In the genomic region with DNA sequence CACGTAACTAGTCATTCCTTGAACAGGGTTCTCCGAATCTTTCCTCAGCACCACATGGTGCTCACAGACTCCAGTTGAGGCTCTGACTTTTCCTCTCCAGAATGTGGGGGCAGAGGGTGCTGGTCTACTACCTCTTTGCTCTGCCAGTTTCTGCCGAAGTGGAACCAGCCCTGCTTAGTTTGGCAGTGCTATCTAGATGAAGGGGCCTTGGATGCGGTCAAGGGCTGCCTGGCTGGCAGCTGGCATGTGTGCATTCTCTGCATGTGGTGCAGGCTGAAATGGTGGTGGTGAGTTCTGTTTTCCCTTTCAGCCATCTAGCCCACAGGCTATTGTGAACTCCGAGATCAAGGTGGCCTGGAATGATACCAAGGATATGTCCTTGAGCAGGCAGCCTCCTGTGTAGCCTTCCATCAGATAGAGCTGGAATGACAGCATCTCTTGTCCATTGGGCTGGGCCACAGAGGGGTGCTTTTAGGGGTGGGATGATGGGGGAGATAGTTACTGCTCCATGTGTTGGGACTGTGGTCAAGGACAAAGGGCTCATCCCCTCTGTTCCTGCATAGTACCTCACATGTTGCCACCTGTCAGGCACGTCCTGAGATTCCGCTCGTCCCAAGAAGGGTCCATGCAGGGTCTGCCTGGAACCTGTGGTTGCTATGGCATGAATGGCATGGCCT, we compare ENCODE assay signal across 8 cellular contexts. TPM values are rescaled to one million over a fixed set of nuclear protein-coding genes. Genes with fewer than 3 reads are reported as not detected.
DNase-seq lines count a peak whose midpoint lies in the region; ATAC-seq and TF ChIP-seq lines count a peak whose summit lies in the region.

No MANE protein-coding gene starts in this region.

- H3K27me3 Mint-ChIP-seq in naive thymus-derived CD8-positive, alpha-beta T cell = no peaks in the 10 kb centered on the region

- no peak for TF ChIP-seq POLR2A in GM18505 (IDR thresholded peaks at IDR 0.05; ENCODE audit: borderline replicate concordance, extremely low read depth, insufficient read depth, insufficient read length)

- peaks cover 54% of the 10 kb centered on the region for H3K79me2 ChIP-seq in Karpas-422 (ENCODE audit: low read length)

- H3K9me3 Mint-ChIP-seq in naive thymus-derived CD8-positive, alpha-beta T cell = no peaks in the 10 kb centered on the region

- peak overlapping the region; percentile 14; the same call in 1 of the 2 replicates for H3K9ac ChIP-seq in Karpas-422 (ENCODE audit: low read length)

- DNase-seq in AG10803 (ENCODE audit: low read depth) = no peak
- no peak for DNase-seq in Karpas-422
- no peak for DNase-seq in choroid plexus epithelial cell (ENCODE audit: low read depth)
- DNase-seq in naive thymus-derived CD8-positive, alpha-beta T cell = no peak
- DNase-seq in NCI-H748 treated with DMSO at 0.1 percent for 48 hours (lab: John Stamatoyannopoulos, UW) = no peak
- no peak for DNase-seq in effector CD8-positive, alpha-beta T cell (lab: John Stamatoyannopoulos, UW)
- no peak for DNase-seq in NCI-H2196 (lab: John Stamatoyannopoulos, UW; ENCODE audit: unreplicated experiment)

- H3K36me3 ChIP-seq in Karpas-422 (ENCODE audit: insufficient read depth, low read length) = peaks cover 48% of the 10 kb centered on the region

- peaks cover 0 to 48% (median 0%) of the 10 kb centered on the region in 3 donors for H3K36me3 Mint-ChIP-seq in naive thymus-derived CD8-positive, alpha-beta T cell

- peak overlapping the region; percentile 80 to 97 (median 88) for H3K4me3 Mint-ChIP-seq in naive thymus-derived CD8-positive, alpha-beta T cell

- peak overlapping the region; percentile 25 to 96 (median 90) for H3K27ac Mint-ChIP-seq in naive thymus-derived CD8-positive, alpha-beta T cell

- TF ChIP-seq CTCF in AG10803 (conservative IDR thresholded peaks at IDR 0.05; ENCODE audit: low read length) = no peak
- no peak for TF ChIP-seq CTCF in choroid plexus epithelial cell (conservative IDR thresholded peaks at IDR 0.05; ENCODE audit: low read depth, low read length)

- no peaks in the 10 kb centered on the region for H3K9me2 ChIP-seq in Karpas-422 (replicated peaks; ENCODE audit: insufficient read depth, low read length)

- no peaks in the 10 kb centered on the region for H3K9me3 ChIP-seq in Karpas-422 (ENCODE audit: low read length)

- peaks cover 56% of the 10 kb centered on the region for H4K20me1 ChIP-seq in Karpas-422 (ENCODE audit: insufficient read depth, low read depth, low read length)

- no peak for ATAC-seq in naive thymus-derived CD8-positive, alpha-beta T cell
- no peak for ATAC-seq in GM18505 (IDR thresholded peaks at IDR 0.05; ENCODE audit: unreplicated experiment)

- no peaks in the 10 kb centered on the region for H3K27me3 ChIP-seq in Karpas-422 (ENCODE audit: low read length)

- peaks cover 27% of the 10 kb centered on the region for H3K4me1 ChIP-seq in Karpas-422 (ENCODE audit: low read length)

- peak overlapping the region; percentile 88 for H3K4me3 ChIP-seq in AG10803 (ENCODE audit: low read length)
- peak overlapping the region; percentile 90 for H3K4me3 ChIP-seq in Karpas-422 (ENCODE audit: low read length)
- H3K4me3 ChIP-seq in choroid plexus epithelial cell (ENCODE audit: low read depth, low read length) = peak overlapping the region; percentile 87

- POLR2A ChIA-PET in naive thymus-derived CD8-positive, alpha-beta T cell (lab: Charles Lee) = no interaction called here

- H3K4me1 Mint-ChIP-seq in naive thymus-derived CD8-positive, alpha-beta T cell = peaks cover 29 to 56% (median 54%) of the 10 kb centered on the region in 4 donors

- H2AFZ ChIP-seq in Karpas-422 (ENCODE audit: low read length) = no peak overlapping the region

- H3K4me2 ChIP-seq in Karpas-422 (ENCODE audit: low read depth, low read length, poor library complexity, severe bottlenecking) = peak overlapping the region; percentile 79

- no peak overlapping the region for H3K27ac ChIP-seq in Karpas-422 (ENCODE audit: low read length)

RNA-seq across cellular contexts. Expression of a gene that starts 2.0 kb away (rescaled TPM):
- total RNA-seq in Karpas-422 (2014; rRNA removed; shearing (Covaris generic); ENCODE audit: low replicate concordance) = 18.2 and 22.7 TPM in 2 replicates
- 10 to 100 TPM; 35.3 to 36.5 TPM for total RNA-seq in naive thymus-derived CD8-positive, alpha-beta T cell
- 1 to 10 TPM; 1.1 to 1.3 (median 1.2) TPM for polyA plus RNA-seq in naive thymus-derived CD8-positive, alpha-beta T cell
